ENCODE assay signal across 9 cellular contexts in genomic region chr4:82043809-82044137, GRCh38.
DNase-seq lines count a peak whose midpoint lies in the region; ATAC-seq and TF ChIP-seq lines count a peak whose summit lies in the region.
"Had no signal": no experiment of that assay in that cellular context is flagged by ENCODE, and none has a peak within 500 bp of the region (broad histone marks: within the 10 kb centered on the region; RNA-seq: fewer than 3 reads in every experiment).

No MANE protein-coding gene starts in this region.

- H3K27me3 ChIP-seq in HUES64 (ENCODE audit: insufficient read depth, low read length) = peaks cover 52% of the 10 kb centered on the region
- H3K27me3 ChIP-seq in lung (ENCODE audit: control insufficient read depth, insufficient read depth) = no peaks in the 10 kb centered on the region

- in situ Hi-C loops in astrocyte of the cerebellum (cut with HindIII; ENCODE audit: low sequenced_read_pairs) = no loop called here

- H3K36me3 ChIP-seq in HUES64 (ENCODE audit: insufficient read depth, low read length) (no peaks in the 10 kb centered on the region), lung (ENCODE audit: control insufficient read depth in 2 of 2, insufficient read depth in 2 of 2, low read length in 2 of 2) (no peaks in the 10 kb centered on the region)

- no peak for ATAC-seq in lung (ENCODE audit: insufficient read depth, low FRiP score)
- ATAC-seq in stimulated activated naive CD8-positive, alpha-beta T cell treated with anti-CD3 and anti-CD28 coated beads, Interleukin-15, Interleukin-2, amounts not matched to agents 100 U/mL and 50 U/mL, for 24 hours = no peak

- H3K9me3 ChIP-seq in HUES64 (ENCODE audit: insufficient read depth, low read depth, low read length) (no peaks in the 10 kb centered on the region), lung (ENCODE audit: control insufficient read depth in 2 of 2, insufficient read depth in 1 of 2, low read length in 1 of 2) (peaks cover 0 to 2% of the 10 kb centered on the region in 2 donors)

- TF ChIP-seq CTCF in astrocyte of the cerebellum (IDR thresholded peaks at IDR 0.05; ENCODE audit: low read depth, low read length, missing control alignments) = no peak
- no peak for TF ChIP-seq CTCF in lung (IDR thresholded peaks at IDR 0.05; ENCODE audit: control extremely low read depth, extremely low read depth)
- no peak for TF ChIP-seq CTCF in GM10266 (IDR thresholded peaks at IDR 0.05; ENCODE audit: control insufficient read depth, insufficient read depth, low read depth, missing control alignments)

- no peak overlapping the region for H3K9ac ChIP-seq in HUES64 (ENCODE audit: low read depth, low read length)

- H3K4me1 ChIP-seq in HUES64 (ENCODE audit: insufficient read depth, low read length) (peaks cover 12% of the 10 kb centered on the region), lung (ENCODE audit: control insufficient read depth in 2 of 2, insufficient read depth in 2 of 2, low read length in 2 of 2) (peaks cover 0 to 9% of the 10 kb centered on the region in 2 donors)

- peak overlapping the region; percentile 74 for H3K4me3 ChIP-seq in HUES64 (ENCODE audit: low read length)
- peak overlapping the region; percentile 45 for H3K4me3 ChIP-seq in astrocyte of the cerebellum (ENCODE audit: low read depth, low read length)
- H3K4me3 ChIP-seq in lung = peak overlapping the region; percentile 36

- WGBS in HUES64 = under 1% methylated on average over 18 of the region's 18 CpGs
- WGBS in lung, 2 donors = 4 to 5% methylated on average over 18 of the region's 18 CpGs

- DNase-seq in astrocyte of the cerebellum (ENCODE audit: low read depth) (no peak), lung (ENCODE audit: low spot score) (no peak), CD1c-positive myeloid dendritic cell (ENCODE audit: extremely low spot score) (no peak), pons (ENCODE audit: low spot score) (no peak), GM10266 (ENCODE audit: extremely low spot score) (no peak), NCI-H146 treated with DMSO at 0.1 percent for 48 hours (lab: John Stamatoyannopoulos, UW; ENCODE audit: unreplicated experiment) (no peak)
- DNase-seq in stimulated activated naive CD8-positive, alpha-beta T cell treated with anti-CD3 and anti-CD28 coated beads, Interleukin-15, Interleukin-2, amounts not matched to agents 100 U/mL and 50 U/mL, for 24 hours = peak; percentile 10
- DNase-seq: activated effector memory CD4-positive, alpha-beta T cell treated with anti-CD3 and anti-CD28 coated beads, Interleukin-2, amount 50 U/mL, for 16 hours had no signal

- H3K27ac ChIP-seq in HUES64 (ENCODE audit: low read depth, low read length) = no peak overlapping the region; the same call in 1 of the 2 replicates
- H3K27ac ChIP-seq in lung (ENCODE audit: low read depth in 1 of 2, low read length in 1 of 2) = no peak overlapping the region
